In the genomic region with DNA sequence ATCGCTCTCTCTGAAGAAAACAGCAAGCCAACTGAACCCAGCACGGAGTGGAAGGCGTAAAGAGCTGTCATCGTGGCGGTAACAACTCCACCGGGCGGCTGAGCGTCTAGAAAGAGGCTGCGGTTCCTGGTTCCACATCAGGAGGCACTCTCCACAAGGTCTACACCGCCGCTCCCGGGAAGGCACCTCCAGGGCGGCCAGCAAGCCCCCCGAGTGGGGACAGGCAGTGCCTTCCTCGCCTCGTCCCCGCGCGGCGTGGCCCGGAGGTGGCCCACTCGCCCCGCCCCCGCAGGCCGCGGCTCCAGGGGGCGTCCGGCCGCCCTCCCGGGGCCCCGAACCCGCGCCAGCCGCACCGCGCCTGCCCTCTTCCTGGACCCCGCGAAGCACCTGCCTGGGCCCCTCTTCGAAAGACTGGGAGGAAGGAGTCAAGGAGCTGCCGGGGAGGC, we compare ENCODE assay signal across 8 cellular contexts. TPM values are rescaled to one million over a fixed set of nuclear protein-coding genes. Genes with fewer than 3 reads are reported as not detected.
DNase-seq lines count a peak whose midpoint lies in the region; ATAC-seq, FAIRE-seq and TF ChIP-seq lines count a peak whose summit lies in the region.

No MANE protein-coding gene starts in this region.

- H3K27ac ChIP-seq in angular gyrus (ENCODE audit: low read depth, low read length) (peak overlapping the region; percentile 89), iPS-18a (ENCODE audit: low read length) (no peak overlapping the region), small intestine (ENCODE audit: low read depth in 1 of 2, low read length in 1 of 2) (peak overlapping the region; percentile 70 to 99)

- no peaks in the 10 kb centered on the region for H3K9me3 ChIP-seq in BE2C
- H3K9me3 ChIP-seq in iPS-18a (ENCODE audit: control insufficient read depth, low read depth, low read length) = no peaks in the 10 kb centered on the region
- no peaks in the 10 kb centered on the region for H3K9me3 ChIP-seq in small intestine (ENCODE audit: control insufficient read depth, low read depth)

- H3K36me3 ChIP-seq in BE2C (peaks cover 4% of the 10 kb centered on the region), iPS-18a (ENCODE audit: control insufficient read depth, low read depth, low read length) (no peaks in the 10 kb centered on the region), small intestine (ENCODE audit: control insufficient read depth in 2 of 2, insufficient read depth in 2 of 2, low read length in 2 of 2) (no peaks in the 10 kb centered on the region)

- DNase-seq in BE2C = peak; percentile 47
- peak; percentile 26 for DNase-seq in SK-N-DZ (ENCODE audit: low spot score)
- DNase-seq in small intestine = peak; percentile 54
- no peak for DNase-seq in DMS114 treated with DMSO at 0.1 percent for 48 hours (lab: John Stamatoyannopoulos, UW; ENCODE audit: unreplicated experiment)

- ATAC-seq in GM19025 (IDR thresholded peaks at IDR 0.05; ENCODE audit: low read depth, unreplicated experiment) (peak; percentile 21), HG03196 (IDR thresholded peaks at IDR 0.05; ENCODE audit: unreplicated experiment) (peak; percentile 43)

- TF ChIP-seq CTCF in BE2C (IDR thresholded peaks at IDR 0.05; ENCODE audit: low read depth, low read length) = peak; percentile 25

- FAIRE-seq in small intestine (lab: Jason Lieb, UNC) = no peak

- H3K27me3 ChIP-seq in BE2C (no peaks in the 10 kb centered on the region), iPS-18a (ENCODE audit: control insufficient read depth, insufficient read depth, low read length) (peaks cover 5% of the 10 kb centered on the region), small intestine (ENCODE audit: control insufficient read depth in 2 of 2, insufficient read depth in 2 of 2, low read length in 2 of 2) (no peaks in the 10 kb centered on the region)

- peak overlapping the region; percentile 90 for H3K9ac ChIP-seq in iPS-18a (ENCODE audit: low read length)

- no peaks in the 10 kb centered on the region for H3K4me1 ChIP-seq in BE2C
- peaks cover 10% of the 10 kb centered on the region for H3K4me1 ChIP-seq in iPS-18a (ENCODE audit: control insufficient read depth, low read depth, low read length)
- no peaks in the 10 kb centered on the region for H3K4me1 ChIP-seq in small intestine (ENCODE audit: control insufficient read depth in 2 of 2, insufficient read depth in 1 of 2, low read depth in 1 of 2, low read length in 1 of 2)

- H3K4me3 ChIP-seq in BE2C (ENCODE audit: low read depth, low read length) (peak overlapping the region; percentile 99), iPS-18a (ENCODE audit: low read length) (peak overlapping the region; percentile 95), small intestine (ENCODE audit: low read depth in 1 of 2, low read length in 2 of 2) (peak overlapping the region; percentile 79 to 98)

- WGBS in small intestine, 3 donors = 0 to 1% (median 1%) methylated on average over 29 to 40 of the region's 40 CpGs

RNA-seq across cellular contexts. Expression of gene KLHL8, which starts 0.7 kb away (rescaled TPM):
- 17.0 TPM for polyA plus RNA-seq in BE2C (2012; ENCODE audit: insufficient read depth, insufficient read length, low read depth)
- 16.4 and 17.5 TPM in 2 replicates for polyA plus RNA-seq in SK-N-DZ (2014; cell fraction: cytosol; rRNA removed)
- 3.9 and 4.5 TPM in 2 replicates for polyA plus RNA-seq in SK-N-DZ (2014; cell fraction: nucleus; rRNA removed)
- polyA plus RNA-seq in small intestine = 1 to 10 TPM; 5.4 to 7.6 (median 6.5) TPM
